8 cellular contexts compared by ENCODE assay signal in the genomic region with DNA sequence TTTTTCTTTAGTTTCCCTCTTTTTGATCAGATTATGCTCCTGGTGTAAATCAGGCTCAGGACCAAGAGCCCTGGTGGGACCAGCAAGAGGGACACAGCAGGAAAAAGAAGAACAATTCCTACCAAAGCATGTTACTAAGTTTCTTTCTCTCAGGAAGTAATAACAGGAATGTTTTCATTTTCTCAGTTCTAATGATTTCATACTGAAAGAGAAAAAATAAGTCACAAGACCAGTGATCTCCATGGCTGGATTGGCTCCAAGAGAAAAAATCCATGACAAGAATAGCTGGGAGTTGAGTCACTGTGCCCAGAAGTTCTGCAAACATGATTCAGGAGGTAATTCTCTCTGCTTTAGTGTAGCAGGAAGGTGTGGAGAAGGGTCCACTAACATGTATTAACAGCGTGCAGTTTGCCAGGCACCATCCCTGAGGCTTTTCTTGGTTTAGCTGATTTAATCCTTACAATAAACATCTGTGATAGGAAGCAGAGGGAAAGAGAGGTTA. TPM values are rescaled to one million over a fixed set of nuclear protein-coding genes. Genes with fewer than 3 reads are reported as not detected.
DNase-seq lines count a peak whose midpoint lies in the region; ATAC-seq, FAIRE-seq and TF ChIP-seq lines count a peak whose summit lies in the region.

No MANE protein-coding gene starts in this region.

- ATAC-seq in HG03354 (IDR thresholded peaks at IDR 0.05; ENCODE audit: poor library complexity, severe bottlenecking, unreplicated experiment), result no peak
- ATAC-seq in activated CD4-positive, CD25-positive, alpha-beta regulatory T cell treated with anti-CD3 and anti-CD28 coated beads, Interleukin-2, amount 50 U/mL, for 24 hours, result no peak

- TF ChIP-seq CTCF in AG09309 (IDR thresholded peaks at IDR 0.05; ENCODE audit: control insufficient read depth, insufficient read depth, low read depth, low read length, missing control alignments) (no peak), fibroblast of lung (conservative IDR thresholded peaks at IDR 0.05 in 1 of 2, IDR thresholded peaks at IDR 0.05 in 1 of 2; ENCODE audit: low read depth in 1 of 2, low read length in 2 of 2) (no peak), osteoblast (IDR thresholded peaks at IDR 0.05; ENCODE audit: extremely low read depth, low read depth, low read length) (no peak)

- H3K9me3 ChIP-seq in fibroblast of lung (ENCODE audit: control insufficient read depth, insufficient read depth, low read depth, low read length), result no peaks in the 10 kb centered on the region
- H3K9me3 ChIP-seq in osteoblast (ENCODE audit: low read depth, low read length), result no peaks in the 10 kb centered on the region

- DNase-seq in AG09309 (ENCODE audit: low read depth) (peak; percentile 84), RCC 7860 (ENCODE audit: low spot score) (peak; percentile 97), fibroblast of lung (ENCODE audit: low read depth in 2 of 2) (peak; percentile 97), osteoblast (ENCODE audit: insufficient read length, low spot score, missing footprints) (no peak), NK-92 (lab: John Stamatoyannopoulos, UW; ENCODE audit: unreplicated experiment) (no peak), H7 (no peak)

- H3K79me2 ChIP-seq in fibroblast of lung (ENCODE audit: control insufficient read depth, insufficient read depth, low read length) (no peaks in the 10 kb centered on the region), osteoblast (ENCODE audit: insufficient read depth, low read length) (no peaks in the 10 kb centered on the region)

- peak overlapping the region; percentile 39 for H3K9ac ChIP-seq in fibroblast of lung (ENCODE audit: insufficient read depth, low read length)

- H3K36me3 ChIP-seq in fibroblast of lung (ENCODE audit: control insufficient read depth, insufficient read depth, low read length) (no peaks in the 10 kb centered on the region), osteoblast (ENCODE audit: insufficient read depth, low read length) (no peaks in the 10 kb centered on the region), H7 (replicated peaks; ENCODE audit: control insufficient read depth, insufficient read depth, low read length) (no peaks in the 10 kb centered on the region)

- H3K4me3 ChIP-seq in AG09309 (ENCODE audit: control insufficient read depth, low read depth, low read length) (no peak overlapping the region), fibroblast of lung (replicated peaks in 1 of 4; ENCODE audit: control extremely low read depth in 1 of 4, insufficient read depth in 1 of 4, low read depth in 3 of 4, low read length in 4 of 4) (no peak overlapping the region), osteoblast (ENCODE audit: insufficient read depth, low read length) (peak overlapping the region; percentile 20), H7 (ENCODE audit: insufficient read depth, low read depth, low read length) (no peak overlapping the region)

- H2AFZ ChIP-seq in fibroblast of lung (ENCODE audit: low read length), result no peak overlapping the region
- H2AFZ ChIP-seq in osteoblast (ENCODE audit: low read length), result peak overlapping the region; percentile 69

- H3K27me3 ChIP-seq in fibroblast of lung (ENCODE audit: control insufficient read depth, insufficient read depth, low read length) (no peaks in the 10 kb centered on the region), osteoblast (ENCODE audit: insufficient read depth, low read length) (no peaks in the 10 kb centered on the region), H7 (ENCODE audit: control insufficient read depth, insufficient read depth, low read length) (no peaks in the 10 kb centered on the region)

- no peaks in the 10 kb centered on the region for H4K20me1 ChIP-seq in fibroblast of lung (ENCODE audit: control insufficient read depth, extremely low read depth, insufficient read depth, low read length)
- no peaks in the 10 kb centered on the region for H4K20me1 ChIP-seq in osteoblast (ENCODE audit: insufficient read depth, low read length)

- FAIRE-seq in RCC 7860 (lab: Jason Lieb, UNC), result peak; percentile 99

- peak overlapping the region; percentile 80 for H3K27ac ChIP-seq in fibroblast of lung (ENCODE audit: insufficient read depth, low read length)
- H3K27ac ChIP-seq in osteoblast (ENCODE audit: low read depth, low read length), result peak overlapping the region; percentile 99

- H3K4me2 ChIP-seq in fibroblast of lung (ENCODE audit: extremely low read depth, insufficient read depth, low read length), result peak overlapping the region; percentile 70
- peak overlapping the region; percentile 75 for H3K4me2 ChIP-seq in osteoblast (ENCODE audit: insufficient read depth, low read length)

- peaks cover 28% of the 10 kb centered on the region for H3K4me1 ChIP-seq in fibroblast of lung (ENCODE audit: control insufficient read depth, extremely low read depth, insufficient read depth, low read length)
- peaks cover 62% of the 10 kb centered on the region for H3K4me1 ChIP-seq in osteoblast (ENCODE audit: insufficient read depth, low read length)

RNA-seq across cellular contexts. Expression of a gene that starts 23.8 kb away (rescaled TPM):
- total RNA-seq in fibroblast of lung, result 11.6 and 21.6 TPM in 2 replicates
- polyA plus RNA-seq in fibroblast of lung, result 5.4 and 12.1 TPM in 2 replicates
- 4.4 and 11.1 TPM in 2 replicates for polyA plus RNA-seq in fibroblast of lung (2012)
- polyA minus RNA-seq in fibroblast of lung (ENCODE audit: low replicate concordance), result 0.93 and 1.6 TPM in 2 replicates
- 7.7 and 9.0 TPM in 2 replicates for total RNA-seq in osteoblast
- 0.18 and 0.45 TPM in 2 replicates for total RNA-seq in H7 (2014; rRNA removed; shearing (Covaris generic))

RNA-seq across cellular contexts. Expression of a gene that starts 26.5 kb away (rescaled TPM):
- total RNA-seq in fibroblast of lung (47.8 and 72.3 TPM in 2 replicates), osteoblast (46.7 and 60.7 TPM in 2 replicates)
- polyA plus RNA-seq in fibroblast of lung, result 80.6 and 105 TPM in 2 replicates
- 55.8 and 67.1 TPM in 2 replicates for polyA plus RNA-seq in fibroblast of lung (2012)
- 16.8 and 23.1 TPM in 2 replicates for polyA minus RNA-seq in fibroblast of lung (ENCODE audit: low replicate concordance)
- total RNA-seq in H7 (2014; rRNA removed; shearing (Covaris generic)), result 10.1 and 14.9 TPM in 2 replicates

RNA-seq across cellular contexts. Expression of a gene that starts 49.7 kb away (rescaled TPM):
- total RNA-seq in fibroblast of lung, result 23.6 and 33.5 TPM in 2 replicates
- 30.5 and 62.9 TPM in 2 replicates for polyA plus RNA-seq in fibroblast of lung
- 21.6 and 39.1 TPM in 2 replicates for polyA plus RNA-seq in fibroblast of lung (2012)
- 2.1 and 3.5 TPM in 2 replicates for polyA minus RNA-seq in fibroblast of lung (ENCODE audit: low replicate concordance)
- total RNA-seq in osteoblast, result 33.9 and 43.8 TPM in 2 replicates
- 0.22 and 0.45 TPM in 2 replicates for total RNA-seq in H7 (2014; rRNA removed; shearing (Covaris generic))

Comparison
In these comparisons a context has a peak if more than half of its experiments do, and no peak if none do; other contexts are left out.
1. DNase-seq: peak in AG09309 (single experiment), RCC 7860 (single experiment) and fibroblast of lung (2 of 2); none in osteoblast (single experiment), NK-92 (single experiment) and H7 (single experiment).
2. RNA of a gene that starts 49.7 kb away (total RNA-seq): 33.9 to 43.8 TPM in osteoblast and 23.6 to 33.5 TPM in fibroblast of lung; 0.22 to 0.45 TPM in H7; every median in the first group is over 10 times any median in the second.